Comparison of ENCODE assay signal across 15 cellular contexts in genomic region chr14:103398427-103399195, GRCh38. TPM values are rescaled to one million over a fixed set of nuclear protein-coding genes. Genes with fewer than 3 reads are reported as not detected.
DNase-seq lines count a peak whose midpoint lies in the region; ATAC-seq and TF ChIP-seq lines count a peak whose summit lies in the region.
"Had no signal": no experiment of that assay in that cellular context is flagged by ENCODE, and none has a peak within 500 bp of the region (broad histone marks: within the 10 kb centered on the region; RNA-seq: fewer than 3 reads in every experiment).

No MANE protein-coding gene starts in this region.

- peak overlapping the region in 2 of 3 donors; percentile 18 to 40 for H3K9ac ChIP-seq in skeletal muscle tissue (ENCODE audit: low read depth in 1 of 3, low read length in 3 of 3)

- 34 to 41% (median 35%) methylated on average over 7 of the region's 7 CpGs for WGBS in adrenal gland, 4 donors

- H3K27ac Mint-ChIP-seq in stimulated activated memory B cell treated with anti-CD40 and anti-IgM and Interleukin-4, amounts not matched to agents 10 μg/mL and 1 μg/mL and 100 μg/mL, for 72 hours, result no peak overlapping the region
- H3K27ac Mint-ChIP-seq: activated naive CD8-positive, alpha-beta T cell treated with anti-CD3 and anti-CD28 coated beads, Interleukin-2, amount 10 ng/mL, durations not matched to agents 7 days and 5 days had no signal

- peak; percentile 33 for DNase-seq in DMS 273 (lab: John Stamatoyannopoulos, UW; ENCODE audit: unreplicated experiment)
- no peak for DNase-seq in DMS 273 treated with DMSO at 0.1 percent for 48 hours (lab: John Stamatoyannopoulos, UW)
- DNase-seq in adrenal gland, result peak in 3 of 7 donors; percentile 48 to 61 (median 51)
- DNase-seq in glomerular visceral epithelial cell (ENCODE audit: extremely low spot score), result peak; percentile 33
- DNase-seq in SHP77 (lab: John Stamatoyannopoulos, UW), result no peak
- DNase-seq in coronary artery (ENCODE audit: low spot score), result no peak
- DNase-seq: activated CD4-positive, alpha-beta T cell treated with anti-CD3 and anti-CD28 coated beads for 4 hours; activated naive CD8-positive, alpha-beta T cell treated with anti-CD3 and anti-CD28 coated beads, Interleukin-2, amount 10 ng/mL, durations not matched to agents 7 days and 5 days; DMS79 treated with DMSO at 0.1 percent for 48 hours; Karpas-422; posterior cingulate gyrus had no signal

- H3K9me3 ChIP-seq in adrenal gland (replicated peaks in 1 of 3), result no peaks in the 10 kb centered on the region
- no peaks in the 10 kb centered on the region for H3K9me3 ChIP-seq in skeletal muscle tissue (ENCODE audit: control insufficient read depth in 3 of 3, low read length in 3 of 3)
- H3K9me3 ChIP-seq: SJSA1 had no signal

- no peak overlapping the region for H3K4me3 Mint-ChIP-seq in stimulated activated memory B cell treated with anti-CD40 and anti-IgM and Interleukin-4, amounts not matched to agents 10 μg/mL and 1 μg/mL and 100 μg/mL, for 72 hours
- H3K4me3 Mint-ChIP-seq: activated naive CD8-positive, alpha-beta T cell treated with anti-CD3 and anti-CD28 coated beads, Interleukin-2, amount 10 ng/mL, durations not matched to agents 7 days and 5 days had no signal

- H3K4me3 ChIP-seq in adrenal gland (peak overlapping the region in 1 of 4 donors; percentile 5), skeletal muscle tissue (ENCODE audit: low read length in 3 of 3) (peak overlapping the region in 2 of 3 donors; percentile 10 to 42), coronary artery (no peak overlapping the region)
- H3K4me3 ChIP-seq: SJSA1 had no signal

- H3K4me1 Mint-ChIP-seq in stimulated activated memory B cell treated with anti-CD40 and anti-IgM and Interleukin-4, amounts not matched to agents 10 μg/mL and 1 μg/mL and 100 μg/mL, for 72 hours, result peaks cover 77% of the 10 kb centered on the region

- H3K36me3 ChIP-seq in adrenal gland (replicated peaks in 1 of 2), result no peaks in the 10 kb centered on the region
- no peaks in the 10 kb centered on the region for H3K36me3 ChIP-seq in skeletal muscle tissue (ENCODE audit: control insufficient read depth in 3 of 3, insufficient read depth in 3 of 3, low read length in 3 of 3)

- TF ChIP-seq POLR2A in adrenal gland (IDR thresholded peaks at IDR 0.05), result no peak

- H3K9me3 Mint-ChIP-seq in stimulated activated memory B cell treated with anti-CD40 and anti-IgM and Interleukin-4, amounts not matched to agents 10 μg/mL and 1 μg/mL and 100 μg/mL, for 72 hours, result no peaks in the 10 kb centered on the region
- H3K9me3 Mint-ChIP-seq: activated naive CD8-positive, alpha-beta T cell treated with anti-CD3 and anti-CD28 coated beads, Interleukin-2, amount 10 ng/mL, durations not matched to agents 7 days and 5 days had no signal

- H3K27me3 ChIP-seq in adrenal gland, result no peaks in the 10 kb centered on the region
- H3K27me3 ChIP-seq in skeletal muscle tissue (ENCODE audit: control insufficient read depth in 3 of 3, insufficient read depth in 3 of 3, low read length in 3 of 3), result no peaks in the 10 kb centered on the region
- H3K27me3 ChIP-seq: SJSA1 had no signal

- H3K4me1 ChIP-seq in adrenal gland (replicated peaks in 1 of 2), result peaks cover 66 to 86% of the 10 kb centered on the region in 2 donors
- H3K4me1 ChIP-seq in skeletal muscle tissue (ENCODE audit: control insufficient read depth in 3 of 3, insufficient read depth in 3 of 3, low read length in 3 of 3), result peaks cover 46 to 66% (median 59%) of the 10 kb centered on the region in 3 donors

- ATAC-seq in stimulated activated memory B cell treated with anti-CD40 and anti-IgM and Interleukin-4, amounts not matched to agents 10 μg/mL and 1 μg/mL and 100 μg/mL, for 72 hours, result no peak

- H3K27ac ChIP-seq in adrenal gland, result peak overlapping the region; percentile 3 to 73 (median 52)
- peak overlapping the region; percentile 71 for H3K27ac ChIP-seq in skeletal muscle tissue (ENCODE audit: low read depth, low read length)
- no peak overlapping the region for H3K27ac ChIP-seq in coronary artery
- H3K27ac ChIP-seq: 22Rv1, SJSA1 had no signal

- H3K36me3 Mint-ChIP-seq in stimulated activated memory B cell treated with anti-CD40 and anti-IgM and Interleukin-4, amounts not matched to agents 10 μg/mL and 1 μg/mL and 100 μg/mL, for 72 hours, result peaks cover 8% of the 10 kb centered on the region

- H3K27me3 Mint-ChIP-seq in stimulated activated memory B cell treated with anti-CD40 and anti-IgM and Interleukin-4, amounts not matched to agents 10 μg/mL and 1 μg/mL and 100 μg/mL, for 72 hours, result no peaks in the 10 kb centered on the region
- H3K27me3 Mint-ChIP-seq: activated naive CD8-positive, alpha-beta T cell treated with anti-CD3 and anti-CD28 coated beads, Interleukin-2, amount 10 ng/mL, durations not matched to agents 7 days and 5 days had no signal

- TF ChIP-seq CTCF in adrenal gland (IDR thresholded peaks at IDR 0.05), result no peak
- TF ChIP-seq CTCF in coronary artery (IDR thresholded peaks at IDR 0.05), result no peak

- intact Hi-C loops in adrenal gland (cut with DNase I), result loop anchor here in 1 of 2 donors (5.0 kb wide), 1 partner anchor 44 kb away; no protein-coding TSS in a partner anchor

RNA-seq across cellular contexts. Expression of gene MARK3, which starts 13.4 kb away (rescaled TPM):
- total RNA-seq in adrenal gland (100 to 1,000 TPM in 3 of 8 donors, 10 to 100 TPM in 5; 73.1 to 144 (median 94.6) TPM), skeletal muscle tissue (59.5 TPM)
- 100 to 1,000 TPM in 2 of 3 donors, 10 to 100 TPM in 1; 89.5 to 233 (median 172) TPM for polyA plus RNA-seq in adrenal gland

Comparison
In these comparisons a context has a peak if more than half of its experiments do, and no peak if none do; other contexts are left out.
1. DNase-seq: peak in DMS 273 (single experiment) and glomerular visceral epithelial cell (single experiment); none in DMS 273 treated with DMSO at 0.1 percent for 48 hours (single experiment), SHP77 (0 of 2) and coronary artery (single experiment).
2. H3K27ac ChIP-seq: peak in adrenal gland (5 of 5) and skeletal muscle tissue (single experiment); none in coronary artery (0 of 2).